1 cellular context compared by ENCODE assay signal in genomic region chr4:92241094-92241493, GRCh38.
A peak's percentile ranks its signal among the peaks of the same experiment; 100 is the strongest.
TF ChIP-seq lines count a peak whose summit lies in the region.

No MANE protein-coding gene starts in this region.

TF ChIP-seq in HEK293, 187 proteins besides CTCF, POLR2A, EP300 and RAD21 (continued from another document):
- TF ChIP-seq ZBTB11 (tag by site-specific recombination; conservative IDR thresholded peaks at IDR 0.05; ENCODE audit: low read depth) (peak; percentile 45; the same call in 1 of the 2 replicates), YY1 (tag by site-specific recombination; IDR thresholded peaks at IDR 0.05) (no peak), ZNF426 (tag by site-specific recombination; IDR thresholded peaks at IDR 0.05) (peak; percentile 53), SCRT2 (tag by site-specific recombination; IDR thresholded peaks at IDR 0.05) (peak; percentile 39; the same call in 1 of the 2 replicates)
